17 cellular contexts compared by ENCODE assay signal in the genomic region with DNA sequence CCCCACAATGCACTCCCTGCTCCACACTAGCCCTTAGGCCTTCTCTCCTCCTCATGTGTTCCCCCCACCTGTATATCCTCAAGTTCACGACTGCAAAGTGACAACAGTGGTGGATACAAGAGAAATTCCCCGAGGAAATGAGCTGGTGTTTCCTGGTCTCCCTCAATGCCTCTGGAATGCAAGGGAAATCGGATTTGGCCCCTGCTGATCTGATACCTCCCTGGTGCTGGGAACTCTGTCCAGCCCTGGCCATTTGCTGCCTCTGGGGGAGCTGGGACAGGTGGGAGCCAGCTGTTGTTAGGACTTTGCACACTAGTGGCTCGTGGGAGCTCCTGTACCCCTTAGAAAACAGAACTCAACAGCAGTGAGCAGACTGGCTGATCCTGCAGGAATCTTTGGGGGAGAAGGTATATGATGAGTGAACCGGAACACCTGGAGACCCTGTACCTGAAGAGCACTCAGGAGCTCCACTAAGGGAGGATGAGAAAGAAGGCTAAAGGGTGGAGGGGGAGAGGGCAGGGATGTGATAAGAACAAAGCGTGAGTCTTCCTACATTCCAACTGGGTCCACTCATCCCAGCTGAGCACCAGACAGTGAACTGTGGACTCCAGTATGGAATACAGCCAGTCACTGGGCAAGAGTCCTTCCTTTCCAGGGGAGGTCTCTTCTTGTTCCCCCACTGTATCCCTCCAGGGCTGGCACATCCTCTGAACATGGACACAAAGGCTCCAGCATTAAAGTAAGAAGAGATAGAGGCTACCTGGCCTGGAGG.
A peak's percentile ranks its signal among the peaks of the same experiment; 100 is the strongest.
DNase-seq lines count a peak whose midpoint lies in the region; ATAC-seq and TF ChIP-seq lines count a peak whose summit lies in the region.
"Had no signal": no experiment of that assay in that cellular context is flagged by ENCODE, and none has a peak within 500 bp of the region (broad histone marks: within the 10 kb centered on the region; RNA-seq: fewer than 3 reads in every experiment).

No MANE protein-coding gene starts in this region.

- peak overlapping the region; percentile 44 to 72 (median 45) for H3K27ac Mint-ChIP-seq in nephron
- H3K27ac Mint-ChIP-seq: activated naive CD8-positive, alpha-beta T cell treated with anti-CD3 and anti-CD28 coated beads, Interleukin-2, amount 10 ng/mL, durations not matched to agents 7 days and 5 days; B cell had no signal

- peaks cover 27% of the 10 kb centered on the region for H3K27me3 Mint-ChIP-seq in nephron (ENCODE audit: low read depth)

- H3K27me3 ChIP-seq in MG63 = no peaks in the 10 kb centered on the region
- H3K27me3 ChIP-seq: stomach had no signal

- no peaks in the 10 kb centered on the region for H3K9me3 Mint-ChIP-seq in nephron
- H3K9me3 Mint-ChIP-seq: activated naive CD8-positive, alpha-beta T cell treated with anti-CD3 and anti-CD28 coated beads, Interleukin-2, amount 10 ng/mL, durations not matched to agents 7 days and 5 days; activated T-cell treated with anti-CD3 and anti-CD28 coated beads, Interleukin-2, amount 50 U/mL, for 4 hours had no signal

- H3K9me3 ChIP-seq in MG63 = no peaks in the 10 kb centered on the region
- H3K9me3 ChIP-seq: stomach had no signal

- no peak for ATAC-seq in HG03520 (IDR thresholded peaks at IDR 0.05; ENCODE audit: unreplicated experiment)
- no peak for ATAC-seq in GM21737 (IDR thresholded peaks at IDR 0.05; ENCODE audit: unreplicated experiment)
- ATAC-seq: activated T-cell treated with anti-CD3 and anti-CD28 coated beads, Interleukin-2, amount 50 U/mL, for 4 hours had no signal

- H3K4me3 Mint-ChIP-seq in nephron = no peak overlapping the region
- H3K4me3 Mint-ChIP-seq: activated naive CD8-positive, alpha-beta T cell treated with anti-CD3 and anti-CD28 coated beads, Interleukin-2, amount 10 ng/mL, durations not matched to agents 7 days and 5 days; activated T-cell treated with anti-CD3 and anti-CD28 coated beads, Interleukin-2, amount 50 U/mL, for 4 hours; B cell had no signal

- TF ChIP-seq CTCF in nephron (IDR thresholded peaks at IDR 0.05; ENCODE audit: unreplicated experiment in 3 of 3) = no peak

- H3K36me3 ChIP-seq in MG63 = no peaks in the 10 kb centered on the region

- H3K36me3 Mint-ChIP-seq in nephron (ENCODE audit: low read depth) = no peaks in the 10 kb centered on the region
- H3K36me3 Mint-ChIP-seq: activated naive CD8-positive, alpha-beta T cell treated with anti-CD3 and anti-CD28 coated beads, Interleukin-2, amount 10 ng/mL, durations not matched to agents 7 days and 5 days had no signal

- DNase-seq in COLO829 (ENCODE audit: low spot score) (peak; percentile 28), NCI-H226 (peak; percentile 83), fibroblast of peridontal ligament (ENCODE audit: extremely low read depth) (peak; percentile 24), MG63 (no peak), LoVo (ENCODE audit: low spot score) (no peak)
- DNase-seq: activated CD4-positive, alpha-beta T cell treated with anti-CD3 and anti-CD28 coated beads, Interleukin-2, amount 50 U/mL, for 48 hours; activated naive CD8-positive, alpha-beta T cell treated with anti-CD3 and anti-CD28 coated beads, Interleukin-2, amount 10 ng/mL, durations not matched to agents 7 days and 5 days; activated T-cell treated with anti-CD3 and anti-CD28 coated beads, Interleukin-2, amount 50 U/mL, for 4 hours; central memory CD4-positive, alpha-beta T cell; NCI-H1105; NCI-H345; stomach had no signal

- H3K4me1 Mint-ChIP-seq in nephron = peaks cover 86% of the 10 kb centered on the region
- H3K4me1 Mint-ChIP-seq: activated naive CD8-positive, alpha-beta T cell treated with anti-CD3 and anti-CD28 coated beads, Interleukin-2, amount 10 ng/mL, durations not matched to agents 7 days and 5 days; B cell had no signal

- H3K4me3 ChIP-seq in MG63 = no peak overlapping the region
- H3K4me3 ChIP-seq: K562, stomach had no signal

Comparison
In these comparisons a context has a peak if more than half of its experiments do, and no peak if none do; other contexts are left out.
1. DNase-seq: peak in COLO829 (single experiment), NCI-H226 (single experiment) and fibroblast of peridontal ligament (single experiment); none in MG63 (single experiment) and LoVo (single experiment).